In the genomic region with DNA sequence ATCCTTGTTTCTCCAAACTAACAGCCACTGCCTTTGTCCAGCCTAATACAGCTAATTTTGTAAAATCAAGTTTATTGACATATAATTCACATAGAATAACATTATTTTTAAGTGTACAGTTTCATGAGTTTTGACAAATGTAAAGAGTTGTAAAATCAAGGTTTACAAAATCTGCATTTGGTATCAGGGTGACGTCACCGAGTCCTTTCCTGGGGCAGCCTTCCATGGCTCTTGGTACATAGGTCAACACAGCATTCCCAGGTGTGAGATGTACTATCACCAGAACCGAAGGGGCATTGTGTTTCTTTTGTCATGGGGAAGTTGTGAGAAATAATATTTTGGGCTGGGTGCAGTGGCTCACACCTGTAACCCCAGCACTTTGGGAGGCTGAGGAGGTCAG, we compare ENCODE assay signal across 30 cellular contexts.
"Had no signal": no experiment of that assay in that cellular context is flagged by ENCODE, and none has a peak within 500 bp of the region (broad histone marks: within the 10 kb centered on the region; RNA-seq: fewer than 3 reads in every experiment).

No MANE protein-coding gene starts in this region.

- H3K4me3 Mint-ChIP-seq: memory B cell; naive thymus-derived CD8-positive, alpha-beta T cell; nephron; neural crest cell; stimulated activated memory B cell treated with anti-CD40 and anti-IgM and Interleukin-4, amounts not matched to agents 10 μg/mL and 1 μg/mL and 100 μg/mL, for 72 hours; stimulated activated naive CD8-positive, alpha-beta T cell treated with anti-CD3 and anti-CD28 coated beads, Interleukin-15, amount 100 ng/mL, for 72 hours; type B pancreatic cell had no signal

- H3K4me2 ChIP-seq: hepatocyte had no signal

- H3K9me3 Mint-ChIP-seq: stimulated activated naive CD8-positive, alpha-beta T cell treated with anti-CD3 and anti-CD28 coated beads, Interleukin-15, amount 100 ng/mL, for 72 hours had no signal

- H3K4me1 ChIP-seq: heart right ventricle, left lung, pancreas, prostate gland, spleen, tibial nerve, uterus had no signal

- H3K9me3 ChIP-seq: left lung, pancreas, prostate gland, uterus had no signal

- H3K4me1 Mint-ChIP-seq: nephron; neural crest cell; stimulated activated memory B cell treated with anti-CD40 and anti-IgM and Interleukin-4, amounts not matched to agents 10 μg/mL and 1 μg/mL and 100 μg/mL, for 72 hours; stimulated activated naive CD8-positive, alpha-beta T cell treated with anti-CD3 and anti-CD28 coated beads, Interleukin-15, amount 100 ng/mL, for 72 hours had no signal

- H3K4me3 ChIP-seq: heart right ventricle, hepatocyte, left lung, pancreas, prostate gland, skin epidermis, spleen, tibial nerve, uterus had no signal

- FAIRE-seq: keratinocyte, pancreas had no signal

- H3K27ac ChIP-seq: heart right ventricle, hepatocyte, left lung, pancreas, prostate gland, skin epidermis, spleen, tibial nerve, uterus had no signal

- H2AFZ ChIP-seq: hepatocyte had no signal

- H3K36me3 Mint-ChIP-seq: memory B cell; naive thymus-derived CD8-positive, alpha-beta T cell; stimulated activated memory B cell treated with anti-CD40 and anti-IgM and Interleukin-4, amounts not matched to agents 10 μg/mL and 1 μg/mL and 100 μg/mL, for 72 hours had no signal

- H3K27ac Mint-ChIP-seq: memory B cell; nephron; stimulated activated memory B cell treated with anti-CD40 and anti-IgM and Interleukin-4, amounts not matched to agents 10 μg/mL and 1 μg/mL and 100 μg/mL, for 72 hours; stimulated activated naive CD8-positive, alpha-beta T cell treated with anti-CD3 and anti-CD28 coated beads, Interleukin-15, amount 100 ng/mL, for 72 hours; type B pancreatic cell had no signal

- ATAC-seq: heart right ventricle; left cardiac atrium; left lung; naive thymus-derived CD8-positive, alpha-beta T cell; pancreas; right cardiac atrium; sciatic nerve; stimulated activated memory B cell treated with anti-CD40 and anti-IgM and Interleukin-4, amounts not matched to agents 10 μg/mL and 1 μg/mL and 100 μg/mL, for 72 hours; stimulated activated naive CD8-positive, alpha-beta T cell treated with anti-CD3 and anti-CD28 coated beads, Interleukin-15, amount 100 ng/mL, for 72 hours had no signal

- DNase-seq: heart right ventricle; kidney glomerular epithelial cell; left cardiac atrium; left lung; naive thymus-derived CD8-positive, alpha-beta T cell; nucleus accumbens; pancreas; posterior cingulate gyrus; retina; right cardiac atrium; spleen; stimulated activated CD4-positive, alpha-beta T cell treated with anti-CD3 and anti-CD28 coated beads, Interleukin-1b, Interleukin-23, amount 100 ng/mL, for 48 hours; stimulated activated CD4-positive, alpha-beta T cell treated with anti-CD3 and anti-CD28 coated beads, Interleukin-2, amount 100 ng/mL, for 48 hours; stimulated activated CD4-positive, alpha-beta T cell treated with anti-CD3 and anti-CD28 coated beads, Interleukin-4, amount 100 ng/mL, for 4 hours; stimulated activated CD8-positive, alpha-beta memory T cell treated with anti-CD3 and anti-CD28 coated beads, Interleukin-4, amount 100 ng/mL, for 48 hours; stimulated activated naive CD4-positive, alpha-beta T cell treated with Interleukin-2 at 50 U/mL for 16 hours; stimulated activated naive CD8-positive, alpha-beta T cell treated with anti-CD3 and anti-CD28 coated beads, Interleukin-15, amount 100 ng/mL, for 72 hours; substantia nigra; uterus had no signal

- H3K79me2 ChIP-seq: hepatocyte had no signal

- H3K36me3 ChIP-seq: heart right ventricle, left lung, pancreas, prostate gland, spleen, tibial nerve, uterus had no signal

- H3K27me3 ChIP-seq: heart right ventricle, hepatocyte, left lung, pancreas, spleen, tibial nerve, uterus had no signal

- H3K27me3 Mint-ChIP-seq: stimulated activated memory B cell treated with anti-CD40 and anti-IgM and Interleukin-4, amounts not matched to agents 10 μg/mL and 1 μg/mL and 100 μg/mL, for 72 hours; stimulated activated naive CD8-positive, alpha-beta T cell treated with anti-CD3 and anti-CD28 coated beads, Interleukin-15, amount 100 ng/mL, for 72 hours; type B pancreatic cell had no signal
